4 cellular contexts compared by ENCODE assay signal in genomic region chr17:44314524-44314868, GRCh38.
TF ChIP-seq lines count a peak whose summit lies in the region.

No MANE protein-coding gene starts in this region.

TF ChIP-seq in SK-N-SH, 30 proteins besides CTCF, POLR2A, EP300 and RAD21:
- TF ChIP-seq FOSL2 (IDR thresholded peaks at IDR 0.05; ENCODE audit: borderline replicate concordance, low read depth) (no peak), PBX3 (IDR thresholded peaks at IDR 0.05) (no peak), MEF2A (IDR thresholded peaks at IDR 0.05; ENCODE audit: borderline replicate concordance, low read depth) (no peak), EZH2phosphoT487 (IDR thresholded peaks at IDR 0.05; ENCODE audit: borderline replicate concordance, low read depth) (no peak), NFIC (IDR thresholded peaks at IDR 0.05; ENCODE audit: borderline replicate concordance) (no peak), ZBTB33 (IDR thresholded peaks at IDR 0.05; ENCODE audit: borderline replicate concordance, low read depth) (no peak), ELF1 (IDR thresholded peaks at IDR 0.05) (no peak), NRF1 (IDR thresholded peaks at IDR 0.05; ENCODE audit: low read depth, low read length) (no peak), FOXJ3 (CRISPR knock-in tag; IDR thresholded peaks at IDR 0.05) (no peak), TAF1 (IDR thresholded peaks at IDR 0.05; ENCODE audit: borderline replicate concordance, low read depth, low read length) (no peak), FOXM1 (IDR thresholded peaks at IDR 0.05; ENCODE audit: low read depth) (no peak)

TF ChIP-seq in SK-N-SH treated with all-trans-retinoic acid at 6 μM for 48 hours, 23 proteins besides CTCF, POLR2A, EP300 and RAD21:
- TF ChIP-seq ZFP30 (CRISPR knock-in tag; IDR thresholded peaks at IDR 0.05) (no peak), PATZ1 (CRISPR knock-in tag; IDR thresholded peaks at IDR 0.05; ENCODE audit: borderline replicate concordance) (no peak), TOX (CRISPR knock-in tag; IDR thresholded peaks at IDR 0.05; ENCODE audit: borderline replicate concordance) (no peak), GLIS3 (CRISPR knock-in tag; IDR thresholded peaks at IDR 0.05) (no peak), TSHZ2 (CRISPR knock-in tag; IDR thresholded peaks at IDR 0.05) (no peak), RARB (CRISPR knock-in tag; IDR thresholded peaks at IDR 0.05) (no peak), TCF4 (CRISPR knock-in tag; IDR thresholded peaks at IDR 0.05; ENCODE audit: borderline replicate concordance) (no peak), BACH2 (CRISPR knock-in tag; IDR thresholded peaks at IDR 0.05; ENCODE audit: borderline replicate concordance) (no peak), ZNF565 (CRISPR knock-in tag; conservative IDR thresholded peaks at IDR 0.05; ENCODE audit: low read depth) (no peak), ZNF70 (CRISPR knock-in tag; IDR thresholded peaks at IDR 0.05) (no peak), CSDC2 (CRISPR knock-in tag; IDR thresholded peaks at IDR 0.05) (no peak), ZFP3 (CRISPR knock-in tag; IDR thresholded peaks at IDR 0.05) (no peak), ESRRG (CRISPR knock-in tag; IDR thresholded peaks at IDR 0.05) (no peak), ARNTL (CRISPR knock-in tag; IDR thresholded peaks at IDR 0.05; ENCODE audit: borderline replicate concordance, low read depth) (no peak)

TF ChIP-seq in HEK293, 187 proteins besides CTCF, POLR2A, EP300 and RAD21:
- TF ChIP-seq ZNF248 (tag by site-specific recombination; IDR thresholded peaks at IDR 0.05) (no peak), GLIS1 (tag by site-specific recombination; IDR thresholded peaks at IDR 0.05) (peak; percentile 51), ZNF398 (tag by site-specific recombination; IDR thresholded peaks at IDR 0.05) (peak; percentile 75), SP2 (tag by site-specific recombination; IDR thresholded peaks at IDR 0.05) (no peak), ZEB2 (tag by site-specific recombination; IDR thresholded peaks at IDR 0.05) (0 out of 2 replicates have a peak, but pooled peaks have one; percentile 42)

TF ChIP-seq in K562, 482 proteins besides CTCF, POLR2A, EP300 and RAD21:
- TF ChIP-seq ZNF740 (CRISPR knock-in tag; IDR thresholded peaks at IDR 0.05): 0 out of 2 replicates have a peak, but pooled peaks have one; percentile 18
- no peak for TF ChIP-seq ZNF740 (tag; IDR thresholded peaks at IDR 0.05)
- TF ChIP-seq ZNF212 (CRISPR knock-in tag; IDR thresholded peaks at IDR 0.05): no peak
- peak; percentile 16; the same call in 1 of the 2 replicates for TF ChIP-seq NFIC (IDR thresholded peaks at IDR 0.05)
